ENCODE assay signal across 8 cellular contexts in the genomic region with DNA sequence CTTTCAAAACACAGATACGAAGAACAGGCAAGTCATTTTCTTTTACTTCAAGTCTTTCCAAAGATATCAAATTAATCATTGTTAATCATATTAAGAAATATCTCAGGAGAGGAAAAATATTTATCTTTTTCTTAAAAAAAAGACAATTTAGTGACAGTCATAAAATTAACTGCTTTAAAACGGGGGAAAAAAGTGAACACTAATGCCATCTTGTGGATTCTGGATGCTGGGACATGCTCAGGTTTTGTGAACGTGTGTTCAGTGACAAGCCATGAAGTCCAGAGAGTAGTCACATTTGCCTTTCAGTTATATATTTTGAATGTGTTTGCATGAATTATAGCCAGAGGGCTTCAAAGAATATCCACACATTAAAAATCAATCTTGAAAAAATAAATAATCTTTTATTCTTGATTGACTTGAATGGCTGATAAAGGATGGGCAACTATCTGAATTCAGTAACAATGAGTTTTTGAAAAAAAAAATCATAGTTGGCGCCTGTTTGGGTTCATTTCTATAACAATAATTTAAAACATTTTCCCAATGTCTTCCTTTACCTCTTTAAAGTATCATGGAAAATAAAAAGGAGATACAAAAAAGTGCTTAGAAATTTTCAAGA.
DNase-seq lines count a peak whose midpoint lies in the region; ATAC-seq and TF ChIP-seq lines count a peak whose summit lies in the region.
"Had no signal": no experiment of that assay in that cellular context is flagged by ENCODE, and none has a peak within 500 bp of the region (broad histone marks: within the 10 kb centered on the region; RNA-seq: fewer than 3 reads in every experiment).

No MANE protein-coding gene starts in this region.

- peaks cover 8% of the 10 kb centered on the region for H3K4me1 Mint-ChIP-seq in Calu3 (ENCODE audit: low read depth, unreplicated experiment)

- H3K9me3 Mint-ChIP-seq in Calu3 (ENCODE audit: low read depth, unreplicated experiment), result peaks cover 3% of the 10 kb centered on the region

- no peaks in the 10 kb centered on the region for H3K27me3 ChIP-seq in SK-N-SH (ENCODE audit: insufficient read depth)
- no peaks in the 10 kb centered on the region for H3K27me3 ChIP-seq in foreskin keratinocyte

- TF ChIP-seq CTCF in Calu3 (IDR thresholded peaks at IDR 0.05; ENCODE audit: unreplicated experiment) (peak; percentile 41), SK-N-SH (IDR thresholded peaks at IDR 0.05) (peak; percentile 77), foreskin keratinocyte (conservative IDR thresholded peaks at IDR 0.05) (peak; percentile 79)

- H3K27me3 Mint-ChIP-seq in Calu3 (ENCODE audit: unreplicated experiment), result no peaks in the 10 kb centered on the region

- peak; percentile 67 for ATAC-seq in GM18519 (IDR thresholded peaks at IDR 0.05; ENCODE audit: low FRiP score, unreplicated experiment)
- peak; percentile 56 for ATAC-seq in HG03565 (IDR thresholded peaks at IDR 0.05; ENCODE audit: unreplicated experiment)
- peak; percentile 18 for ATAC-seq in foreskin keratinocyte

- peaks cover 5% of the 10 kb centered on the region for H3K9me3 ChIP-seq in SK-N-SH

- CTCF ChIA-PET in Calu3 (lab: Charles Lee), result no interaction called here
- CTCF ChIA-PET in SK-N-SH (lab: Yijun Ruan, JAX), result interaction anchor here (1.7 to 1.8 kb wide), 2 partner anchors 192 to 203 kb away, joined by 4 to 6 read pairs; no protein-coding TSS in a partner anchor

- no peaks in the 10 kb centered on the region for H3K79me2 ChIP-seq in SK-N-SH (ENCODE audit: insufficient read depth)

- H3K36me3 ChIP-seq in SK-N-SH (replicated peaks in 1 of 2; ENCODE audit: control insufficient read depth in 1 of 2, insufficient read depth in 2 of 2, low read length in 1 of 2), result no peaks in the 10 kb centered on the region

- intact Hi-C loops in Calu3 (cut with micrococcal nuclease; ENCODE audit: unreplicated experiment), result loop anchor here (1.0 to 2.0 kb wide), 2 partner anchors 203 to 252 kb away; no protein-coding TSS in a partner anchor

- H3K9me2 ChIP-seq in SK-N-SH, result no peaks in the 10 kb centered on the region

- TF ChIP-seq EP300 in SK-N-SH (IDR thresholded peaks at IDR 0.05; ENCODE audit: borderline replicate concordance in 1 of 2, low read depth in 1 of 2, low read length in 1 of 2), result no peak

- no TSS peak for BruUV-seq in Calu3 (replicated peaks; lab: Mats Ljungman, UMichigan)

- POLR2A ChIA-PET in SK-N-SH (lab: Yijun Ruan, JAX), result no interaction called here

- 44% methylated on average over 4 of the region's 4 CpGs for WGBS in SK-N-SH (ENCODE audit: low lambda C conversion rate)

- H3K9ac ChIP-seq in SK-N-SH, result peak overlapping the region; percentile 30; the same call in 1 of the 2 replicates

- H3K4me1 ChIP-seq in SK-N-SH (ENCODE audit: control insufficient read depth in 1 of 2, insufficient read depth in 2 of 2, low read depth in 1 of 2, low read length in 1 of 2) (peaks cover 0 to 12% of the 10 kb centered on the region in 2 experiments; a peak in 2 of 4 replicates), foreskin keratinocyte (peaks cover 15% of the 10 kb centered on the region)

- H2AFZ ChIP-seq in SK-N-SH (ENCODE audit: low read depth), result peak overlapping the region; percentile 82

- peak; percentile 91 for TF ChIP-seq RAD21 in SK-N-SH (IDR thresholded peaks at IDR 0.05; ENCODE audit: low read length)

- DNase-seq in Calu3, result peak; percentile 12
- DNase-seq in SK-N-SH, result peak; percentile 44
- peak in 1 of 2 donors; percentile 25 for DNase-seq in foreskin keratinocyte
- peak; percentile 59 for DNase-seq in stromal cell of bone marrow (ENCODE audit: low read depth)
- DNase-seq in LoVo (ENCODE audit: low spot score), result no peak

- H3K27ac Mint-ChIP-seq in Calu3 (ENCODE audit: unreplicated experiment), result no peak overlapping the region
- H3K27ac Mint-ChIP-seq: activated T-cell treated with anti-CD3 and anti-CD28 coated beads, Interleukin-2, amount 50 U/mL, for 72 hours had no signal

- H3K27ac ChIP-seq in SK-N-SH (ENCODE audit: low read depth in 2 of 2, low read length in 1 of 2) (peak overlapping the region in 1 of 2 experiments; percentile 89; a peak in 2 of 4 replicates), foreskin keratinocyte (no peak overlapping the region)

- H3K36me3 Mint-ChIP-seq in Calu3 (ENCODE audit: insufficient read depth, unreplicated experiment), result no peaks in the 10 kb centered on the region

- peaks cover 12% of the 10 kb centered on the region for H3F3A ChIP-seq in SK-N-SH (replicated peaks; ENCODE audit: insufficient read depth)

- H3K4me3 Mint-ChIP-seq in Calu3 (ENCODE audit: low read depth, unreplicated experiment), result no peak overlapping the region
- H3K4me3 Mint-ChIP-seq: activated T-cell treated with anti-CD3 and anti-CD28 coated beads, Interleukin-2, amount 50 U/mL, for 72 hours had no signal

- no peaks in the 10 kb centered on the region for H4K20me1 ChIP-seq in SK-N-SH (ENCODE audit: insufficient read depth)

- no peak overlapping the region for H3K4me2 ChIP-seq in SK-N-SH

- no peak overlapping the region for H3K4me3 ChIP-seq in SK-N-SH (ENCODE audit: low read depth in 2 of 2, low read length in 1 of 2)

TF ChIP-seq in SK-N-SH, 30 proteins besides CTCF, POLR2A, EP300 and RAD21:
- TF ChIP-seq SMC3 (IDR thresholded peaks at IDR 0.05; ENCODE audit: low read depth, low read length) (peak; percentile 78), RFX5 (IDR thresholded peaks at IDR 0.05; ENCODE audit: low read length) (no peak), NRF1 (IDR thresholded peaks at IDR 0.05; ENCODE audit: low read depth, low read length) (0 out of 2 replicates have a peak, but pooled peaks have one; percentile 18)
